Comparison of ENCODE assay signal across 22 cellular contexts in the genomic region with DNA sequence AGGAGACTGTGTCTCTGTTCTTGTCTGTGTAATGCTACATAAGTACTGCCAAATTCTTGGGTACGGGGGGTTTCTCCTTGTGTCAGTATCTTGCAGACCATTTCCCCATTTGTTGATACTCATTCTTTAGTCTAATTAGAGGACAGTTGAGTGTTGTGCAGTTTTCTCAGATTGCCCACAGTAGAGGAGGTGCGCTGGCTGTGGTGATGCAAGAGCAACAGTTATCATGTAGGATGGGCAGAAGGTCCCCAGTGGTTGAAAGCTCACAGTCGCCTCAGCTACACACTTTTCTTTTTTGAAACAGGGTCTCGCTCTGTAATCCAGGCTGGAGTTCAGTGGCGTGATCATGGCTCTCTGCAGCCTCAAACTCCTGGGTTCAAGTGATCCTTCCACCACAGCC.
"Had no signal": no experiment of that assay in that cellular context is flagged by ENCODE, and none has a peak within 500 bp of the region (broad histone marks: within the 10 kb centered on the region; RNA-seq: fewer than 3 reads in every experiment).

No MANE protein-coding gene starts in this region.

- H3K27me3 ChIP-seq: esophagus muscularis mucosa, gastroesophageal sphincter, left lung, pancreas, spleen, tibial artery, upper lobe of left lung, uterus had no signal

- FAIRE-seq: keratinocyte, pancreas had no signal

- H3K4me3 ChIP-seq: esophagus muscularis mucosa, gastroesophageal sphincter, left lung, lower lobe of right lung, pancreas, spleen, tibial artery, upper lobe of left lung, uterus had no signal

- DNase-seq: cortex of kidney; effector memory CD4-positive, alpha-beta T cell; glutamatergic neuron; left lung; lower lobe of right lung; midbrain; occipital lobe; pancreas; spleen; stimulated activated CD4-positive, alpha-beta T cell treated with anti-CD3 and anti-CD28 coated beads, Interleukin-15, amount 100 ng/mL, for 24 hours; stimulated activated CD4-positive, alpha-beta T cell treated with anti-CD3 and anti-CD28 coated beads, Interleukin-1b, Interleukin-23, amount 100 ng/mL, for 48 hours; stimulated activated CD4-positive, alpha-beta T cell treated with anti-CD3 and anti-CD28 coated beads, Interleukin-4, amount 100 ng/mL, for 24 hours; tibial artery; upper lobe of left lung; uterus had no signal

- H3K9me3 ChIP-seq: esophagus muscularis mucosa, gastroesophageal sphincter, left lung, lower lobe of right lung, pancreas, spleen, tibial artery, upper lobe of left lung, uterus had no signal

- H3K27ac ChIP-seq: epithelial cell of prostate, esophagus muscularis mucosa, gastroesophageal sphincter, left lung, lower lobe of right lung, pancreas, spleen, tibial artery, upper lobe of left lung, uterus had no signal

- H3K36me3 ChIP-seq: left lung, lower lobe of right lung, pancreas, tibial artery, upper lobe of left lung, uterus had no signal

- H3K4me1 ChIP-seq: spleen, uterus had no signal

- ATAC-seq: gastroesophageal sphincter; left lung; lower lobe of right lung; natural killer cell treated with Interleukin-12 subunit alpha and Interleukin-12 subunit beta and Interleukin-15 and Interleukin-18, amount 100 ng/mL, for 72 hours; pancreas; sciatic nerve; stimulated activated memory B cell treated with anti-CD40 and anti-IgM and Interleukin-4, amounts not matched to agents 10 μg/mL and 1 μg/mL and 100 μg/mL, for 72 hours had no signal
